ENCODE assay signal across 1 cellular context in the genomic region with DNA sequence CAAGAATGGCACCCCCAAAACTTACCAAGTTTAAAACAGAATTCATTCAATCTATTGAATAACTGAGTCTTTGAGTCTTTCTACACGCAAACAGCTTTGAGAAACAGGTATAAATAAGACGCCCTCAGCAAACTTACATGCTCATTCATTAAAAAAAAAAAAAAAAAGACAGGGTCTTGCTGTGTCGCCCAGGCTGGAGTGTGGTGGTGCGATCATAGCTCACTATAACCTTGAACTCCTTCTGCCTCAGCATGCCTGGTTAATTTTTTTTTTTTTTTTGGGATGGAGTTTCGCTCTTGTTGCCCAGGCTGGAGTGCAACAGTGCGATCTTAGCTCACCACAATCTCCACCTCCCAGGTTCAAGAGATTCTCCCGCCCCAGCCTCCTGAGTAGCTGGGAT.
TF ChIP-seq lines count a peak whose summit lies in the region.

No MANE protein-coding gene starts in this region.

TF ChIP-seq in GM23338, 12 proteins besides CTCF, POLR2A, EP300 and RAD21:
- TF ChIP-seq CREB1 (CRISPR knock-in tag; IDR thresholded peaks at IDR 0.05; ENCODE audit: low read depth): no peak
- TF ChIP-seq, protein P1, sequence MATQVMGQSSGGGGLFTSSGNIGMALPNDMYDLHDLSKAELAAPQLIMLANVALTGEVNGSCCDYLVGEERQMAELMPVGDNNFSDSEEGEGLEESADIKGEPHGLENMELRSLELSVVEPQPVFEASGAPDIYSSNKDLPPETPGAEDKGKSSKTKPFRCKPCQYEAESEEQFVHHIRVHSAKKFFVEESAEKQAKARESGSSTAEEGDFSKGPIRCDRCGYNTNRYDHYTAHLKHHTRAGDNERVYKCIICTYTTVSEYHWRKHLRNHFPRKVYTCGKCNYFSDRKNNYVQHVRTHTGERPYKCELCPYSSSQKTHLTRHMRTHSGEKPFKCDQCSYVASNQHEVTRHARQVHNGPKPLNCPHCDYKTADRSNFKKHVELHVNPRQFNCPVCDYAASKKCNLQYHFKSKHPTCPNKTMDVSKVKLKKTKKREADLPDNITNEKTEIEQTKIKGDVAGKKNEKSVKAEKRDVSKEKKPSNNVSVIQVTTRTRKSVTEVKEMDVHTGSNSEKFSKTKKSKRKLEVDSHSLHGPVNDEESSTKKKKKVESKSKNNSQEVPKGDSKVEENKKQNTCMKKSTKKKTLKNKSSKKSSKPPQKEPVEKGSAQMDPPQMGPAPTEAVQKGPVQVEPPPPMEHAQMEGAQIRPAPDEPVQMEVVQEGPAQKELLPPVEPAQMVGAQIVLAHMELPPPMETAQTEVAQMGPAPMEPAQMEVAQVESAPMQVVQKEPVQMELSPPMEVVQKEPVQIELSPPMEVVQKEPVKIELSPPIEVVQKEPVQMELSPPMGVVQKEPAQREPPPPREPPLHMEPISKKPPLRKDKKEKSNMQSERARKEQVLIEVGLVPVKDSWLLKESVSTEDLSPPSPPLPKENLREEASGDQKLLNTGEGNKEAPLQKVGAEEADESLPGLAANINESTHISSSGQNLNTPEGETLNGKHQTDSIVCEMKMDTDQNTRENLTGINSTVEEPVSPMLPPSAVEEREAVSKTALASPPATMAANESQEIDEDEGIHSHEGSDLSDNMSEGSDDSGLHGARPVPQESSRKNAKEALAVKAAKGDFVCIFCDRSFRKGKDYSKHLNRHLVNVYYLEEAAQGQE (IDR thresholded peaks at IDR 0.05; ENCODE audit: unreplicated experiment): no peak
- no peak for TF ChIP-seq NANOG (IDR thresholded peaks at IDR 0.05; ENCODE audit: borderline replicate concordance)
- TF ChIP-seq, protein P2, sequence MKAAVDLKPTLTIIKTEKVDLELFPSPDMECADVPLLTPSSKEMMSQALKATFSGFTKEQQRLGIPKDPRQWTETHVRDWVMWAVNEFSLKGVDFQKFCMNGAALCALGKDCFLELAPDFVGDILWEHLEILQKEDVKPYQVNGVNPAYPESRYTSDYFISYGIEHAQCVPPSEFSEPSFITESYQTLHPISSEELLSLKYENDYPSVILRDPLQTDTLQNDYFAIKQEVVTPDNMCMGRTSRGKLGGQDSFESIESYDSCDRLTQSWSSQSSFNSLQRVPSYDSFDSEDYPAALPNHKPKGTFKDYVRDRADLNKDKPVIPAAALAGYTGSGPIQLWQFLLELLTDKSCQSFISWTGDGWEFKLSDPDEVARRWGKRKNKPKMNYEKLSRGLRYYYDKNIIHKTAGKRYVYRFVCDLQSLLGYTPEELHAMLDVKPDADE (IDR thresholded peaks at IDR 0.05): no peak
- TF ChIP-seq, protein P3, sequence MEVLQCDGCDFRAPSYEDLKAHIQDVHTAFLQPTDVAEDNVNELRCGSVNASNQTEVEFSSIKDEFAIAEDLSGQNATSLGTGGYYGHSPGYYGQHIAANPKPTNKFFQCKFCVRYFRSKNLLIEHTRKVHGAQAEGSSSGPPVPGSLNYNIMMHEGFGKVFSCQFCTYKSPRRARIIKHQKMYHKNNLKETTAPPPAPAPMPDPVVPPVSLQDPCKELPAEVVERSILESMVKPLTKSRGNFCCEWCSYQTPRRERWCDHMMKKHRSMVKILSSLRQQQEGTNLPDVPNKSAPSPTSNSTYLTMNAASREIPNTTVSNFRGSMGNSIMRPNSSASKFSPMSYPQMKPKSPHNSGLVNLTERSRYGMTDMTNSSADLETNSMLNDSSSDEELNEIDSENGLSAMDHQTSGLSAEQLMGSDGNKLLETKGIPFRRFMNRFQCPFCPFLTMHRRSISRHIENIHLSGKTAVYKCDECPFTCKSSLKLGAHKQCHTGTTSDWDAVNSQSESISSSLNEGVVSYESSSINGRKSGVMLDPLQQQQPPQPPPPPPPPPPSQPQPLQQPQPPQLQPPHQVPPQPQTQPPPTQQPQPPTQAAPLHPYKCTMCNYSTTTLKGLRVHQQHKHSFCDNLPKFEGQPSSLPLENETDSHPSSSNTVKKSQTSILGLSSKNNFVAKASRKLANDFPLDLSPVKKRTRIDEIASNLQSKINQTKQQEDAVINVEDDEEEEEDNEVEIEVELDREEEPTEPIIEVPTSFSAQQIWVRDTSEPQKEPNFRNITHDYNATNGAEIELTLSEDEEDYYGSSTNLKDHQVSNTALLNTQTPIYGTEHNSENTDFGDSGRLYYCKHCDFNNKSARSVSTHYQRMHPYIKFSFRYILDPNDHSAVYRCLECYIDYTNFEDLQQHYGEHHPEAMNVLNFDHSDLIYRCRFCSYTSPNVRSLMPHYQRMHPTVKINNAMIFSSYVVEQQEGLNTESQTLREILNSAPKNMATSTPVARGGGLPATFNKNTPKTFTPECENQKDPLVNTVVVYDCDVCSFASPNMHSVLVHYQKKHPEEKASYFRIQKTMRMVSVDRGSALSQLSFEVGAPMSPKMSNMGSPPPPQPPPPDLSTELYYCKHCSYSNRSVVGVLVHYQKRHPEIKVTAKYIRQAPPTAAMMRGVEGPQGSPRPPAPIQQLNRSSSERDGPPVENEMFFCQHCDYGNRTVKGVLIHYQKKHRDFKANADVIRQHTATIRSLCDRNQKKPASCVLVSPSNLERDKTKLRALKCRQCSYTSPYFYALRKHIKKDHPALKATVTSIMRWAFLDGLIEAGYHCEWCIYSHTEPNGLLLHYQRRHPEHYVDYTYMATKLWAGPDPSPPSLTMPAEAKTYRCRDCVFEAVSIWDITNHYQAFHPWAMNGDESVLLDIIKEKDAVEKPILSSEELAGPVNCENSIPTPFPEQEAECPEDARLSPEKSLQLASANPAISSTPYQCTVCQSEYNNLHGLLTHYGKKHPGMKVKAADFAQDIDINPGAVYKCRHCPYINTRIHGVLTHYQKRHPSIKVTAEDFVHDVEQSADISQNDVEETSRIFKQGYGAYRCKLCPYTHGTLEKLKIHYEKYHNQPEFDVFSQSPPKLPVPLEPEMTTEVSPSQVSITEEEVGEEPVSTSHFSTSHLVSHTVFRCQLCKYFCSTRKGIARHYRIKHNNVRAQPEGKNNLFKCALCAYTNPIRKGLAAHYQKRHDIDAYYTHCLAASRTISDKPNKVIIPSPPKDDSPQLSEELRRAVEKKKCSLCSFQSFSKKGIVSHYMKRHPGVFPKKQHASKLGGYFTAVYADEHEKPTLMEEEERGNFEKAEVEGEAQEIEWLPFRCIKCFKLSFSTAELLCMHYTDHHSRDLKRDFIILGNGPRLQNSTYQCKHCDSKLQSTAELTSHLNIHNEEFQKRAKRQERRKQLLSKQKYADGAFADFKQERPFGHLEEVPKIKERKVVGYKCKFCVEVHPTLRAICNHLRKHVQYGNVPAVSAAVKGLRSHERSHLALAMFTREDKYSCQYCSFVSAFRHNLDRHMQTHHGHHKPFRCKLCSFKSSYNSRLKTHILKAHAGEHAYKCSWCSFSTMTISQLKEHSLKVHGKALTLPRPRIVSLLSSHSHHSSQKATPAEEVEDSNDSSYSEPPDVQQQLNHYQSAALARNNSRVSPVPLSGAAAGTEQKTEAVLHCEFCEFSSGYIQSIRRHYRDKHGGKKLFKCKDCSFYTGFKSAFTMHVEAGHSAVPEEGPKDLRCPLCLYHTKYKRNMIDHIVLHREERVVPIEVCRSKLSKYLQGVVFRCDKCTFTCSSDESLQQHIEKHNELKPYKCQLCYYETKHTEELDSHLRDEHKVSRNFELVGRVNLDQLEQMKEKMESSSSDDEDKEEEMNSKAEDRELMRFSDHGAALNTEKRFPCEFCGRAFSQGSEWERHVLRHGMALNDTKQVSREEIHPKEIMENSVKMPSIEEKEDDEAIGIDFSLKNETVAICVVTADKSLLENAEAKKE (CRISPR knock-in tag; IDR thresholded peaks at IDR 0.05): no peak
- TF ChIP-seq JUNB (IDR thresholded peaks at IDR 0.05; ENCODE audit: unreplicated experiment): no peak
- no peak for TF ChIP-seq STAT1 (IDR thresholded peaks at IDR 0.05; ENCODE audit: unreplicated experiment)
- no peak for TF ChIP-seq ZNF114 (CRISPR knock-in tag; IDR thresholded peaks at IDR 0.05)
